In the genomic region with DNA sequence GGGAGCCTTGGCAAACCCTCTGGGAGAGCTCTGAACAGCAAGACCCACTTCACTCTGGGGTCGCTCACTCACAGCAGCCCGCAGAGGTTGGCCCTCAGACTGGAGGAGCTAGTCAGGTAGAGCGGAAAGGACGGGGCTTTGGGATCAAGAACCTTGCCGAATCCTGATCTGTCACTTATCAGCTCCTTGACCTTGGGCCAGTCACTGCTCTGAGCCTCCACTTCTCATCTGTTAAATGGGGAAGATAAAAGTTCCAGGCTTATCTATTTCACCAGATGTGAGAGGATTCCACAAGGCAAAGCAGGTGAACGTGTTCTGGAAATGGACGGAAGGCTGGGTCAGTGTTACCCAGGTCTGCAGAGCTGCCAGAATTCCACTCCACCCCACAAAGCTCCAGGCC, we compare ENCODE assay signal across 30 cellular contexts. TPM values are rescaled to one million over a fixed set of nuclear protein-coding genes. Genes with fewer than 3 reads are reported as not detected.
"Had no signal": no experiment of that assay in that cellular context is flagged by ENCODE, and none has a peak within 500 bp of the region (broad histone marks: within the 10 kb centered on the region; RNA-seq: fewer than 3 reads in every experiment).

No MANE protein-coding gene starts in this region.

- H3K4me3 ChIP-seq: esophagus squamous epithelium, gastroesophageal sphincter had no signal

- H3K27ac ChIP-seq: brain microvascular endothelial cell, epithelial cell of prostate, esophagus squamous epithelium, gastroesophageal sphincter had no signal

- H3K9me3 ChIP-seq: esophagus squamous epithelium, gastroesophageal sphincter had no signal

- H3K36me3 ChIP-seq: brain microvascular endothelial cell, esophagus squamous epithelium, gastroesophageal sphincter had no signal

- H3K4me1 Mint-ChIP-seq: activated CD4-positive, alpha-beta T cell treated with anti-CD3 and anti-CD28 coated beads for 36 hours; activated naive CD4-positive, alpha-beta T cell treated with anti-CD3 and anti-CD28 coated beads, Interleukin-2, amount 10 ng/mL, durations not matched to agents 7 days and 5 days; central memory CD8-positive, alpha-beta T cell had no signal

- H3K27ac Mint-ChIP-seq: activated CD4-positive, alpha-beta memory T cell treated with anti-CD3 and anti-CD28 coated beads for 36 hours; activated CD4-positive, alpha-beta T cell treated with anti-CD3 and anti-CD28 coated beads for 36 hours; activated CD4-positive, alpha-beta T cell treated with anti-CD3 and anti-CD28 coated beads, Interleukin-2, amount 10 ng/mL, durations not matched to agents 24 days and 14 days; activated CD8-positive, alpha-beta memory T cell treated with anti-CD3 and anti-CD28 coated beads, Interleukin-2, amount 10 ng/mL, durations not matched to agents 7 days and 5 days; activated CD8-positive, alpha-beta T cell treated with anti-CD3 and anti-CD28 coated beads, Interleukin-2, amount 10 ng/mL, durations not matched to agents 7 days and 5 days; activated naive CD4-positive, alpha-beta T cell treated with anti-CD3 and anti-CD28 coated beads, Interleukin-2, amount 10 ng/mL, durations not matched to agents 7 days and 5 days; activated naive CD4-positive, alpha-beta T cell treated with anti-CD3 and anti-CD28 coated beads, Interleukin-2, amount 50 U/mL, for 72 hours; activated naive CD8-positive, alpha-beta T cell treated with anti-CD3 and anti-CD28 coated beads, Interleukin-2, amount 10 ng/mL, durations not matched to agents 7 days and 5 days; activated T-cell treated with anti-CD3 and anti-CD28 coated beads, Interleukin-2, amount 50 U/mL, for 24 hours; activated T-cell treated with anti-CD3 and anti-CD28 coated beads, Interleukin-2, amount 50 U/mL, for 72 hours had no signal

- H3K36me3 Mint-ChIP-seq: activated CD4-positive, alpha-beta memory T cell treated with anti-CD3 and anti-CD28 coated beads for 36 hours; activated CD8-positive, alpha-beta memory T cell treated with anti-CD3 and anti-CD28 coated beads, Interleukin-2, amount 10 ng/mL, durations not matched to agents 7 days and 5 days; activated naive CD4-positive, alpha-beta T cell treated with anti-CD3 and anti-CD28 coated beads, Interleukin-2, amount 10 ng/mL, durations not matched to agents 7 days and 5 days; activated naive CD4-positive, alpha-beta T cell treated with anti-CD3 and anti-CD28 coated beads, Interleukin-2, amount 50 U/mL, for 72 hours; activated naive CD8-positive, alpha-beta T cell treated with anti-CD3 and anti-CD28 coated beads, Interleukin-2, amount 10 ng/mL, durations not matched to agents 7 days and 5 days had no signal

- DNase-seq: activated CD4-positive, alpha-beta memory T cell treated with anti-CD3 and anti-CD28 coated beads for 36 hours; activated CD4-positive, alpha-beta T cell treated with anti-CD3 and anti-CD28 coated beads for 36 hours; activated CD4-positive, alpha-beta T cell treated with anti-CD3 and anti-CD28 coated beads, Interleukin-2, amount 10 ng/mL, durations not matched to agents 24 days and 14 days; activated CD4-positive, CD25-positive, alpha-beta regulatory T cell; activated CD4-positive, CD25-positive, alpha-beta regulatory T cell treated with anti-CD3 and anti-CD28 coated beads, Interleukin-2, amount 50 U/mL, for 72 hours; activated CD8-positive, alpha-beta memory T cell treated with anti-CD3 and anti-CD28 coated beads, Interleukin-2, amount 10 ng/mL, durations not matched to agents 7 days and 5 days; activated CD8-positive, alpha-beta memory T cell treated with anti-CD3 and anti-CD28 coated beads, Interleukin-2, amount 50 U/mL, for 4 hours; activated CD8-positive, alpha-beta T cell treated with anti-CD3 and anti-CD28 coated beads, Interleukin-2, amount 10 ng/mL, durations not matched to agents 7 days and 5 days; activated gamma-delta T cell; activated naive CD4-positive, alpha-beta T cell; activated naive CD4-positive, alpha-beta T cell treated with anti-CD3 and anti-CD28 coated beads, Interleukin-2, amount 10 ng/mL, durations not matched to agents 7 days and 5 days; activated naive CD8-positive, alpha-beta T cell treated with anti-CD3 and anti-CD28 coated beads, Interleukin-2, amount 10 ng/mL, durations not matched to agents 7 days and 5 days; activated T-cell treated with anti-CD3 and anti-CD28 coated beads, Interleukin-2, amount 50 U/mL, for 24 hours; activated T-cell treated with anti-CD3 and anti-CD28 coated beads, Interleukin-2, amount 50 U/mL, for 72 hours; anterior cingulate cortex; brain microvascular endothelial cell; effector CD8-positive, alpha-beta T cell; esophagus squamous epithelium; foreskin melanocyte; head of caudate nucleus; T-helper 2 cell had no signal

- H3K9me3 Mint-ChIP-seq: activated CD4-positive, alpha-beta memory T cell treated with anti-CD3 and anti-CD28 coated beads for 36 hours; activated CD4-positive, alpha-beta T cell treated with anti-CD3 and anti-CD28 coated beads, Interleukin-2, amount 10 ng/mL, durations not matched to agents 24 days and 14 days; activated naive CD4-positive, alpha-beta T cell treated with anti-CD3 and anti-CD28 coated beads, Interleukin-2, amount 10 ng/mL, durations not matched to agents 7 days and 5 days; activated naive CD4-positive, alpha-beta T cell treated with anti-CD3 and anti-CD28 coated beads, Interleukin-2, amount 50 U/mL, for 72 hours; activated naive CD8-positive, alpha-beta T cell treated with anti-CD3 and anti-CD28 coated beads, Interleukin-2, amount 10 ng/mL, durations not matched to agents 7 days and 5 days; activated T-cell treated with anti-CD3 and anti-CD28 coated beads, Interleukin-2, amount 50 U/mL, for 24 hours; activated T-cell treated with anti-CD3 and anti-CD28 coated beads, Interleukin-2, amount 50 U/mL, for 72 hours; central memory CD8-positive, alpha-beta T cell had no signal

- H3K4me3 Mint-ChIP-seq: activated CD4-positive, alpha-beta memory T cell treated with anti-CD3 and anti-CD28 coated beads for 36 hours; activated CD4-positive, alpha-beta T cell treated with anti-CD3 and anti-CD28 coated beads for 36 hours; activated CD4-positive, alpha-beta T cell treated with anti-CD3 and anti-CD28 coated beads, Interleukin-2, amount 10 ng/mL, durations not matched to agents 24 days and 14 days; activated CD8-positive, alpha-beta memory T cell treated with anti-CD3 and anti-CD28 coated beads, Interleukin-2, amount 10 ng/mL, durations not matched to agents 7 days and 5 days; activated CD8-positive, alpha-beta T cell treated with anti-CD3 and anti-CD28 coated beads, Interleukin-2, amount 10 ng/mL, durations not matched to agents 7 days and 5 days; activated naive CD4-positive, alpha-beta T cell treated with anti-CD3 and anti-CD28 coated beads, Interleukin-2, amount 10 ng/mL, durations not matched to agents 7 days and 5 days; activated naive CD8-positive, alpha-beta T cell treated with anti-CD3 and anti-CD28 coated beads, Interleukin-2, amount 10 ng/mL, durations not matched to agents 7 days and 5 days; activated T-cell treated with anti-CD3 and anti-CD28 coated beads, Interleukin-2, amount 50 U/mL, for 24 hours; activated T-cell treated with anti-CD3 and anti-CD28 coated beads, Interleukin-2, amount 50 U/mL, for 72 hours; central memory CD8-positive, alpha-beta T cell had no signal

- ATAC-seq: activated CD4-positive, alpha-beta T cell treated with anti-CD3 and anti-CD28 coated beads for 36 hours; activated CD8-positive, alpha-beta memory T cell treated with anti-CD3 and anti-CD28 coated beads, Interleukin-2, amount 10 ng/mL, durations not matched to agents 7 days and 5 days; activated CD8-positive, alpha-beta T cell treated with anti-CD3 and anti-CD28 coated beads, Interleukin-2, amount 10 ng/mL, durations not matched to agents 7 days and 5 days; activated naive CD4-positive, alpha-beta T cell treated with anti-CD3 and anti-CD28 coated beads, Interleukin-2, amount 50 U/mL, for 72 hours; activated T-cell treated with anti-CD3 and anti-CD28 coated beads, Interleukin-2, amount 50 U/mL, for 72 hours; gastroesophageal sphincter had no signal

RNA-seq across cellular contexts. Expression of gene SEMA5B, which starts 29.4 kb away (rescaled TPM):
- total RNA-seq: activated CD4-positive, alpha-beta memory T cell treated with anti-CD3 and anti-CD28 coated beads for 36 hours; activated CD4-positive, alpha-beta T cell treated with anti-CD3 and anti-CD28 coated beads for 36 hours; activated CD4-positive, alpha-beta T cell treated with anti-CD3 and anti-CD28 coated beads, Interleukin-2, amount 10 ng/mL, durations not matched to agents 24 days and 14 days; activated CD8-positive, alpha-beta memory T cell treated with anti-CD3 and anti-CD28 coated beads for 36 hours; activated CD8-positive, alpha-beta memory T cell treated with anti-CD3 and anti-CD28 coated beads, Interleukin-2, amount 10 ng/mL, durations not matched to agents 7 days and 5 days; activated CD8-positive, alpha-beta T cell treated with anti-CD3 and anti-CD28 coated beads, Interleukin-2, amount 10 ng/mL, durations not matched to agents 7 days and 5 days; activated naive CD4-positive, alpha-beta T cell treated with anti-CD3 and anti-CD28 coated beads, Interleukin-2, amount 50 U/mL, for 72 hours; activated T-cell treated with anti-CD3 and anti-CD28 coated beads, Interleukin-2, amount 50 U/mL, for 72 hours; fibroblast of lung; fibroblast of villous mesenchyme; glomerular endothelial cell; T-helper 1 cell treated with Interleukin-12 subunit alpha and Interleukin-12 subunit beta and Interleukin-4 antibody, amounts not matched to agents 30 ng/mL and 1 ng/mL, for 36 hours had no signal
